In genomic region chr5:57315941-57316340, GRCh38 we compare ENCODE assay signal across 18 cellular contexts.
"Had no signal": no experiment of that assay in that cellular context is flagged by ENCODE, and none has a peak within 500 bp of the region (broad histone marks: within the 10 kb centered on the region; RNA-seq: fewer than 3 reads in every experiment).

No MANE protein-coding gene starts in this region.

- H3K27me3 ChIP-seq: gastrocnemius medialis, right atrium auricular region, sigmoid colon, suprapubic skin, thyroid gland, upper lobe of right lung, vagina had no signal

- H3K9me3 ChIP-seq: gastrocnemius medialis, left ventricle myocardium inferior, lower lobe of right lung, right atrium auricular region, sigmoid colon, suprapubic skin, thyroid gland, upper lobe of right lung, vagina had no signal

- DNase-seq: effector CD8-positive, alpha-beta T cell; gastrocnemius medialis; glutamatergic neuron; kidney; left cardiac atrium; left ventricle myocardium inferior; lower lobe of right lung; naive thymus-derived CD4-positive, alpha-beta T cell; sigmoid colon; stimulated activated CD4-positive, alpha-beta T cell treated with anti-CD3 and anti-CD28 coated beads, Interleukin-12 subunit alpha, Interleukin-12 subunit beta, amount 100 ng/mL, for 4 hours; stimulated activated naive CD4-positive, alpha-beta T cell; thyroid gland; upper lobe of right lung had no signal

- H3K4me1 ChIP-seq: gastrocnemius medialis, right atrium auricular region, suprapubic skin, thyroid gland, vagina had no signal

- H3K36me3 ChIP-seq: gastrocnemius medialis, left ventricle myocardium inferior, lower lobe of right lung, right atrium auricular region, sigmoid colon, suprapubic skin, thyroid gland, upper lobe of right lung, vagina had no signal

- ATAC-seq: gastrocnemius medialis had no signal

- H3K27ac ChIP-seq: coronary artery, gastrocnemius medialis, left ventricle myocardium inferior, lower lobe of right lung, right atrium auricular region, skin epidermis, suprapubic skin, thyroid gland, vagina had no signal

- H3K4me3 ChIP-seq: coronary artery, gastrocnemius medialis, left ventricle myocardium inferior, lower lobe of right lung, right atrium auricular region, sigmoid colon, skin epidermis, suprapubic skin, thyroid gland, upper lobe of right lung, vagina had no signal

- FAIRE-seq: kidney had no signal
